Comparison of ENCODE assay signal across 8 cellular contexts in genomic region chr1:40387487-40388306, GRCh38. TPM values are rescaled to one million over a fixed set of nuclear protein-coding genes. Genes with fewer than 3 reads are reported as not detected.
A peak's percentile ranks its signal among the peaks of the same experiment; 100 is the strongest.
DNase-seq lines count a peak whose midpoint lies in the region; ATAC-seq and TF ChIP-seq lines count a peak whose summit lies in the region.
"Not testable (repeated sequence)": the region's sequence is repeated elsewhere in the genome, so short reads cannot be mapped to it uniquely, and the experiment has no call there.

No MANE protein-coding gene starts in this region.

- not testable (repeated sequence) for H4K20me1 ChIP-seq in hepatocyte (ENCODE audit: insufficient read depth, poor library complexity, severe bottlenecking)

- H3K9me3 ChIP-seq in hepatocyte (ENCODE audit: low read depth); upper lobe of right lung: not testable (repeated sequence)

- TF ChIP-seq CTCF in hepatocyte (IDR thresholded peaks at IDR 0.05; ENCODE audit: poor library complexity); upper lobe of right lung (IDR thresholded peaks at IDR 0.05): not testable (repeated sequence)

- ATAC-seq in naive B cell (ENCODE audit: low read depth in 2 of 2); stimulated activated effector memory CD8-positive, alpha-beta T cell treated with anti-CD3 and anti-CD28 coated beads, Interleukin-12 subunit alpha, Interleukin-12 subunit beta, amount 100 ng/mL, for 72 hours; upper lobe of right lung: not testable (repeated sequence)

- intact Hi-C loops in activated CD4-positive, alpha-beta memory T cell treated with anti-CD3 and anti-CD28 coated beads for 36 hours (cut with micrococcal nuclease) = loop anchor here (10.0 kb wide), 1 partner anchor 1193 kb away; no protein-coding TSS in a partner anchor
- intact Hi-C loops in upper lobe of right lung (cut with DNase I) = not testable (repeated sequence)

- H2AFZ ChIP-seq in hepatocyte = not testable (repeated sequence)

- H3K4me3 Mint-ChIP-seq in IgD-negative memory B cell (peak overlapping the region; percentile 23 to 100 (median 86)), naive B cell (peak overlapping the region in 7 of 8 donors; percentile 69 to 91 (median 90))
- peak overlapping the region; percentile 85 for H3K4me3 Mint-ChIP-seq in activated CD4-positive, alpha-beta memory T cell treated with anti-CD3 and anti-CD28 coated beads for 36 hours
- peak overlapping the region; percentile 73 for H3K4me3 Mint-ChIP-seq in activated naive CD4-positive, alpha-beta T cell treated with anti-CD3 and anti-CD28 coated beads, Interleukin-2, amount 10 ng/mL, durations not matched to agents 7 days and 5 days
- peak overlapping the region; percentile 84 for H3K4me3 Mint-ChIP-seq in stimulated activated effector memory CD8-positive, alpha-beta T cell treated with anti-CD3 and anti-CD28 coated beads, Interleukin-12 subunit alpha, Interleukin-12 subunit beta, amount 100 ng/mL, for 72 hours

- peak overlapping the region; percentile 95 to 99 (median 98) for H3K27ac Mint-ChIP-seq in IgD-negative memory B cell
- peak overlapping the region; percentile 100 for H3K27ac Mint-ChIP-seq in activated CD4-positive, alpha-beta memory T cell treated with anti-CD3 and anti-CD28 coated beads for 36 hours
- peak overlapping the region; percentile 99 for H3K27ac Mint-ChIP-seq in activated naive CD4-positive, alpha-beta T cell treated with anti-CD3 and anti-CD28 coated beads, Interleukin-2, amount 10 ng/mL, durations not matched to agents 7 days and 5 days
- peak overlapping the region; percentile 91 to 100 (median 98) for H3K27ac Mint-ChIP-seq in naive B cell
- peak overlapping the region; percentile 97 for H3K27ac Mint-ChIP-seq in stimulated activated effector memory CD8-positive, alpha-beta T cell treated with anti-CD3 and anti-CD28 coated beads, Interleukin-12 subunit alpha, Interleukin-12 subunit beta, amount 100 ng/mL, for 72 hours

- peak; percentile 29 for DNase-seq in activated CD4-positive, alpha-beta memory T cell treated with anti-CD3 and anti-CD28 coated beads for 36 hours
- not testable (repeated sequence) for DNase-seq in activated naive CD4-positive, alpha-beta T cell treated with anti-CD3 and anti-CD28 coated beads, Interleukin-2, amount 10 ng/mL, durations not matched to agents 7 days and 5 days; hepatocyte (ENCODE audit: low spot score); naive B cell; stimulated activated effector memory CD8-positive, alpha-beta T cell treated with anti-CD3 and anti-CD28 coated beads, Interleukin-12 subunit alpha, Interleukin-12 subunit beta, amount 100 ng/mL, for 72 hours (ENCODE audit: low spot score in 2 of 2); upper lobe of right lung

- H3K9me2 ChIP-seq in hepatocyte (replicated peaks; ENCODE audit: insufficient read depth) = not testable (repeated sequence)

- H3K9me3 Mint-ChIP-seq in IgD-negative memory B cell; activated CD4-positive, alpha-beta memory T cell treated with anti-CD3 and anti-CD28 coated beads for 36 hours; activated naive CD4-positive, alpha-beta T cell treated with anti-CD3 and anti-CD28 coated beads, Interleukin-2, amount 10 ng/mL, durations not matched to agents 7 days and 5 days; naive B cell; stimulated activated effector memory CD8-positive, alpha-beta T cell treated with anti-CD3 and anti-CD28 coated beads, Interleukin-12 subunit alpha, Interleukin-12 subunit beta, amount 100 ng/mL, for 72 hours: not testable (repeated sequence)

- not testable (repeated sequence) for H3K36me3 Mint-ChIP-seq in IgD-negative memory B cell
- H3K36me3 Mint-ChIP-seq in activated CD4-positive, alpha-beta memory T cell treated with anti-CD3 and anti-CD28 coated beads for 36 hours = peaks cover 67% of the 10 kb centered on the region
- peaks cover 52% of the 10 kb centered on the region for H3K36me3 Mint-ChIP-seq in activated naive CD4-positive, alpha-beta T cell treated with anti-CD3 and anti-CD28 coated beads, Interleukin-2, amount 10 ng/mL, durations not matched to agents 7 days and 5 days
- peaks cover 32 to 34% of the 10 kb centered on the region in 2 donors for H3K36me3 Mint-ChIP-seq in naive B cell
- H3K36me3 Mint-ChIP-seq in stimulated activated effector memory CD8-positive, alpha-beta T cell treated with anti-CD3 and anti-CD28 coated beads, Interleukin-12 subunit alpha, Interleukin-12 subunit beta, amount 100 ng/mL, for 72 hours = peaks cover 97% of the 10 kb centered on the region

- WGBS in hepatocyte (ENCODE audit: low lambda C conversion rate, missing lambda C conversion rate) = 96% methylated on average over 34 of the region's 37 CpGs

- H3K27me3 Mint-ChIP-seq in IgD-negative memory B cell; activated CD4-positive, alpha-beta memory T cell treated with anti-CD3 and anti-CD28 coated beads for 36 hours; activated naive CD4-positive, alpha-beta T cell treated with anti-CD3 and anti-CD28 coated beads, Interleukin-2, amount 10 ng/mL, durations not matched to agents 7 days and 5 days; naive B cell: not testable (repeated sequence)

- peak overlapping the region; percentile 2 for H3K27ac ChIP-seq in cingulate gyrus (ENCODE audit: low read depth, low read length)
- peak overlapping the region; percentile 93 for H3K27ac ChIP-seq in hepatocyte
- peak overlapping the region; percentile 83 for H3K27ac ChIP-seq in upper lobe of right lung

- H3K4me3 ChIP-seq in hepatocyte, upper lobe of right lung: not testable (repeated sequence)

- POLR2A ChIA-PET in activated CD4-positive, alpha-beta memory T cell treated with anti-CD3 and anti-CD28 coated beads for 36 hours (lab: Charles Lee) = interaction anchor here (4.0 to 12.1 kb wide), 4 partner anchors 5 to 14 kb away, joined by 44 to 176 read pairs (median 128); partner anchors contain the start of gene SMAP2

- peaks cover 52 to 79% (median 71%) of the 10 kb centered on the region in 3 donors for H3K4me1 Mint-ChIP-seq in IgD-negative memory B cell
- peaks cover 90% of the 10 kb centered on the region for H3K4me1 Mint-ChIP-seq in activated CD4-positive, alpha-beta memory T cell treated with anti-CD3 and anti-CD28 coated beads for 36 hours (ENCODE audit: low read depth)
- H3K4me1 Mint-ChIP-seq in activated naive CD4-positive, alpha-beta T cell treated with anti-CD3 and anti-CD28 coated beads, Interleukin-2, amount 10 ng/mL, durations not matched to agents 7 days and 5 days = peaks cover 92% of the 10 kb centered on the region
- peaks cover 66 to 93% (median 84%) of the 10 kb centered on the region in 3 donors for H3K4me1 Mint-ChIP-seq in naive B cell
- H3K4me1 Mint-ChIP-seq in stimulated activated effector memory CD8-positive, alpha-beta T cell treated with anti-CD3 and anti-CD28 coated beads, Interleukin-12 subunit alpha, Interleukin-12 subunit beta, amount 100 ng/mL, for 72 hours = peaks cover 80% of the 10 kb centered on the region

- H3K4me2 ChIP-seq in hepatocyte = not testable (repeated sequence)

- CTCF ChIA-PET in activated CD4-positive, alpha-beta memory T cell treated with anti-CD3 and anti-CD28 coated beads for 36 hours (lab: Charles Lee) = interaction anchor here (1.3 to 9.1 kb wide), 6 partner anchors 12 to 244 kb away, joined by 3 to 74 read pairs (median 16); partner anchors contain the start of gene SMAP2
- CTCF ChIA-PET in activated naive CD4-positive, alpha-beta T cell treated with anti-CD3 and anti-CD28 coated beads, Interleukin-2, amount 10 ng/mL, durations not matched to agents 7 days and 5 days (lab: Charles Lee) = interaction anchor here (1.1 to 2.9 kb wide), 3 partner anchors 10 to 17 kb away, joined by 4 to 19 read pairs (median 8); partner anchors contain the start of gene SMAP2

- H3K36me3 ChIP-seq in hepatocyte (replicated peaks; ENCODE audit: insufficient read depth, low read depth); upper lobe of right lung: not testable (repeated sequence)

- peaks cover 68% of the 10 kb centered on the region for H3K79me2 ChIP-seq in hepatocyte

- peaks cover 58% of the 10 kb centered on the region for H3K4me1 ChIP-seq in hepatocyte (ENCODE audit: insufficient read depth)
- H3K4me1 ChIP-seq in upper lobe of right lung = peaks cover 77% of the 10 kb centered on the region

- not testable (repeated sequence) for H3K27me3 ChIP-seq in hepatocyte, upper lobe of right lung

RNA-seq across cellular contexts. Expression of gene SMAP2, which starts 14.2 kb away (rescaled TPM):
- polyA plus RNA-seq in IgD-negative memory B cell (624 TPM), hepatocyte (22.9 and 25.0 TPM in 2 replicates), naive B cell (ENCODE audit: low read depth in 6 of 6) (100 to 1,000 TPM; 480 to 946 (median 649) TPM)
- 100 to 1,000 TPM; 250 to 254 TPM for total RNA-seq in activated CD4-positive, alpha-beta memory T cell treated with anti-CD3 and anti-CD28 coated beads for 36 hours
- total RNA-seq in hepatocyte (23.1 and 23.9 TPM in 2 replicates), upper lobe of right lung (55.3 TPM)

Comparison
In these comparisons a context has a peak if more than half of its experiments do, and no peak if none do; other contexts are left out.
1. H3K27ac ChIP-seq: peak in every context shown above with its lines; median percentile 93 in hepatocyte; 83 in upper lobe of right lung; 2 in cingulate gyrus.